Comparison of ENCODE assay signal across 25 cellular contexts in genomic region chr3:50120364-50121095, GRCh38. TPM values are rescaled to one million over a fixed set of nuclear protein-coding genes. Genes with fewer than 3 reads are reported as not detected.
DNase-seq lines count a peak whose midpoint lies in the region; ATAC-seq and TF ChIP-seq lines count a peak whose summit lies in the region.
"Had no signal": no experiment of that assay in that cellular context is flagged by ENCODE, and none has a peak within 500 bp of the region (broad histone marks: within the 10 kb centered on the region; RNA-seq: fewer than 3 reads in every experiment).

No MANE protein-coding gene starts in this region.

- H3K4me1 ChIP-seq in PC-3 (ENCODE audit: insufficient read depth, low read length), result no peaks in the 10 kb centered on the region

- no peaks in the 10 kb centered on the region for H3K9me3 ChIP-seq in PC-3 (ENCODE audit: low read length)
- H3K9me3 ChIP-seq: A549, heart right ventricle, prostate gland had no signal

- no peak overlapping the region for H3K4me3 Mint-ChIP-seq in glutamatergic neuron (ENCODE audit: unreplicated experiment)
- H3K4me3 Mint-ChIP-seq: activated CD8-positive, alpha-beta T cell treated with anti-CD3 and anti-CD28 coated beads for 36 hours; activated naive CD8-positive, alpha-beta T cell; activated T-cell treated with anti-CD3 and anti-CD28 coated beads, Interleukin-2, amount 50 U/mL, for 4 hours; memory B cell; naive thymus-derived CD8-positive, alpha-beta T cell had no signal

- CTCF ChIA-PET in PC-3 (lab: Charles Lee), result interaction anchor here (0.8 to 1.1 kb wide), 2 partner anchors 70 to 126 kb away, joined by 3 read pairs; no protein-coding TSS in a partner anchor

- H3K36me3 Mint-ChIP-seq in glutamatergic neuron (ENCODE audit: unreplicated experiment), result peaks cover 2% of the 10 kb centered on the region

- peak overlapping the region; percentile 72 for H3K27ac Mint-ChIP-seq in glutamatergic neuron (ENCODE audit: unreplicated experiment)
- H3K27ac Mint-ChIP-seq: activated CD8-positive, alpha-beta T cell treated with anti-CD3 and anti-CD28 coated beads for 36 hours; activated naive CD8-positive, alpha-beta T cell; memory B cell had no signal

- intact Hi-C loops in PC-3 (cut with micrococcal nuclease), result loop anchor here (2.0 to 5.0 kb wide), 2 partner anchors 34 to 52 kb away; partner anchors contain the start of gene SEMA3F
- intact Hi-C loops in sciatic nerve (cut with DNase I), result loop anchor here (2.0 kb wide), 1 partner anchor 68 kb away; no protein-coding TSS in a partner anchor

- H3K36me3 ChIP-seq in PC-3 (ENCODE audit: low read depth, low read length), result peaks cover 37% of the 10 kb centered on the region

- no peak for TF ChIP-seq CTCF in PC-3 (conservative IDR thresholded peaks at IDR 0.05; ENCODE audit: low read depth, low read length)
- no peak for TF ChIP-seq CTCF in glutamatergic neuron (IDR thresholded peaks at IDR 0.05; ENCODE audit: partially characterized antibody, unreplicated experiment)

- H3K27me3 Mint-ChIP-seq in glutamatergic neuron (ENCODE audit: unreplicated experiment), result peaks cover 12% of the 10 kb centered on the region
- H3K27me3 Mint-ChIP-seq: activated CD8-positive, alpha-beta T cell treated with anti-CD3 and anti-CD28 coated beads for 36 hours; activated naive CD8-positive, alpha-beta T cell; memory B cell; naive thymus-derived CD8-positive, alpha-beta T cell had no signal

- no peak overlapping the region for H2AFZ ChIP-seq in PC-3 (ENCODE audit: low read length)

- H3K79me2 ChIP-seq in PC-3 (ENCODE audit: low read length), result no peaks in the 10 kb centered on the region

- H3K9ac ChIP-seq in PC-3 (ENCODE audit: low read length), result no peak overlapping the region

- peak; percentile 49 for DNase-seq in activated effector memory CD4-positive, alpha-beta T cell treated with anti-CD3 and anti-CD28 coated beads, Interleukin-2, amount 50 U/mL, for 16 hours
- no peak for DNase-seq in activated effector memory CD4-positive, alpha-beta T cell treated with Interleukin-2 at 50 U/mL for 16 hours
- DNase-seq in PC-3 (no peak), glutamatergic neuron (no peak), sciatic nerve (ENCODE audit: low spot score) (no peak), iPS-NIHi7 (ENCODE audit: extremely low spot score) (no peak), NCI-H1092 treated with DMSO at 0.1 percent for 48 hours (lab: John Stamatoyannopoulos, UW) (no peak)
- DNase-seq: activated CD8-positive, alpha-beta T cell treated with anti-CD3 and anti-CD28 coated beads for 36 hours; activated T-cell treated with anti-CD3 and anti-CD28 coated beads, Interleukin-2, amount 50 U/mL, for 4 hours; HCEC 1CT; heart right ventricle; KBM-7; naive thymus-derived CD8-positive, alpha-beta T cell; NCI-H1930; NCI-H446; SHP77 treated with DMSO at 0.1 percent for 48 hours; stimulated activated CD4-positive, alpha-beta T cell treated with anti-CD3 and anti-CD28 coated beads, Interleukin-4, amount 100 ng/mL, for 24 hours had no signal

- no peaks in the 10 kb centered on the region for H3K27me3 ChIP-seq in PC-3 (ENCODE audit: low read length)
- H3K27me3 ChIP-seq: heart right ventricle had no signal

- H3K4me2 ChIP-seq in PC-3 (ENCODE audit: low read length), result no peak overlapping the region
- H3K4me2 ChIP-seq: A549, smooth muscle cell had no signal

- H3K27ac ChIP-seq in PC-3 (ENCODE audit: low read length), result no peak overlapping the region
- H3K27ac ChIP-seq: A549, C4-2B, heart right ventricle, HL-60, prostate gland had no signal

- 0 out of 2 replicates have a peak, but pooled peaks cover 6% of the 10 kb centered on the region for H4K20me1 ChIP-seq in PC-3 (ENCODE audit: low read length)

- peaks cover 14% of the 10 kb centered on the region for H3K4me1 Mint-ChIP-seq in glutamatergic neuron (ENCODE audit: low read depth, unreplicated experiment)
- H3K4me1 Mint-ChIP-seq: memory B cell had no signal

- no peaks in the 10 kb centered on the region for H3K9me2 ChIP-seq in PC-3 (replicated peaks; ENCODE audit: low read length)

- BruUV-seq in PC-3 (replicated peaks; lab: Mats Ljungman, UMichigan), result no TSS peak

- POLR2A ChIA-PET in PC-3 (lab: Charles Lee; ENCODE audit: unreplicated experiment), result no interaction called here

- no peak overlapping the region for H3K4me3 ChIP-seq in PC-3 (ENCODE audit: low read length)
- H3K4me3 ChIP-seq: A549, heart right ventricle, prostate gland, smooth muscle cell had no signal

- ATAC-seq in PC-3, result peak; percentile 11
- ATAC-seq in sciatic nerve, result peak; percentile 2
- no peak for ATAC-seq in HG03354 (IDR thresholded peaks at IDR 0.05; ENCODE audit: poor library complexity, severe bottlenecking, unreplicated experiment)

- H3F3A ChIP-seq in PC-3 (ENCODE audit: low read length, unreplicated experiment), result no peaks in the 10 kb centered on the region

- peaks cover 13% of the 10 kb centered on the region for H3K9me3 Mint-ChIP-seq in glutamatergic neuron (ENCODE audit: unreplicated experiment)
- H3K9me3 Mint-ChIP-seq: activated CD8-positive, alpha-beta T cell treated with anti-CD3 and anti-CD28 coated beads for 36 hours; activated T-cell treated with anti-CD3 and anti-CD28 coated beads, Interleukin-2, amount 50 U/mL, for 4 hours; memory B cell; naive thymus-derived CD8-positive, alpha-beta T cell had no signal

RNA-seq across cellular contexts. Expression of gene RBM5, which starts 31.8 kb away (rescaled TPM):
- total RNA-seq in PC-3 (2014; rRNA removed) (105 and 128 TPM in 2 replicates), glutamatergic neuron (ENCODE audit: unreplicated experiment) (363 TPM), sciatic nerve (231 TPM)

RNA-seq across cellular contexts. Expression of gene SEMA3F, which starts 34.6 kb away (rescaled TPM):
- total RNA-seq in PC-3 (2014; rRNA removed) (47.3 and 50.5 TPM in 2 replicates), glutamatergic neuron (ENCODE audit: unreplicated experiment) (41.2 TPM), sciatic nerve (29.3 TPM)
- total RNA-seq: naive thymus-derived CD8-positive, alpha-beta T cell had no signal
